Comparison of ENCODE assay signal across 8 cellular contexts in the genomic region with DNA sequence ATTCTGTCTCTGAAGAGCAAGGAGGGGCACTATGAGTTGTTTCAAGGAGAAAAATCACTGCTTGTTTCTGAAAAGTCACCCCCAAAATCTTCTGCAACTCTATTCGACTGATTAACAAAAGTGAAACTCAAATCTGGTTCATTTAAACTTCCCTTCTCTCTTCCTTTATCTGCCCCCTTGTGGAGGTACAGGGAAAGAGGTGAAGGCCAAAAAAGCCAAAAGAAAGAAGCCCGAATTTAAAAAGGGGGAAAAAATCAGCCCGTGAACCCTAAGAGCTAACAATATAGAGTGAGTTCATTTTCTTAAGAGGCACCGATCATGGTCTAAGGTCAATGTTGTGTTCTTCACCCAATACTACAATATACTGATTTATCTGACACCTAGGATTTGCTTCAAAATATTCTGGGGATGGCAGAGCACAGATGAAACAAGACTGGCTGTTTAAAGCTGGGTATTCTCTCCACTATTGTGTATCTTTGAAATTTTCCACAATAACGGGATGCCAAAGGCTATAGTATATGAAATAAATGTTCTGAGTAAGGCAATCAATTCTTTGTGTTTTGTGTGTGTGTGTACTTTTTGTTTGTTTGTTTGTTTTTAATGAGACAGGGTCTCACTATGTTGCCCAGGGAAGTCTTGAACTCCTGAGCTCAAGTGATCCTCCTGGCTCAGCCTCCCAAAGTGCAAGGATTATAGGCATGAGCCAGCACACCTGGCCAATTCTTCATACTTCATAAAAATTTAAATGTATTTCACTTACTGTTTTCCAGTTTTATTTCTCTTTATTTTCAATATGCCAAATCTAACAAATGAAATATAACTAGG. TPM values are rescaled to one million over a fixed set of nuclear protein-coding genes. Genes with fewer than 3 reads are reported as not detected.
DNase-seq lines count a peak whose midpoint lies in the region; ATAC-seq and TF ChIP-seq lines count a peak whose summit lies in the region.

No MANE protein-coding gene starts in this region.

- WGBS in upper lobe of left lung, 2 donors, result 21 to 22% methylated on average over 5 of the region's 5 CpGs

- H3K4me3 ChIP-seq in BLaER1 (no peak overlapping the region), GM12875 (ENCODE audit: low read depth, low read length) (no peak overlapping the region), upper lobe of left lung (peak overlapping the region in 1 of 4 donors; percentile 25)

- H3K9me3 ChIP-seq in BLaER1, result no peaks in the 10 kb centered on the region
- no peaks in the 10 kb centered on the region for H3K9me3 ChIP-seq in upper lobe of left lung

- TF ChIP-seq EP300 in upper lobe of left lung (IDR thresholded peaks at IDR 0.05), result no peak

- TF ChIP-seq POLR2A in upper lobe of left lung (IDR thresholded peaks at IDR 0.05), result no peak

- peak overlapping the region; percentile 61 for H3K4me2 ChIP-seq in BLaER1

- no peaks in the 10 kb centered on the region for H3K27me3 ChIP-seq in BLaER1
- H3K27me3 ChIP-seq in upper lobe of left lung, result no peaks in the 10 kb centered on the region

- H3K4me1 ChIP-seq in BLaER1, result peaks cover 21% of the 10 kb centered on the region
- H3K4me1 ChIP-seq in upper lobe of left lung, result peaks cover 0 to 9% (median 5%) of the 10 kb centered on the region in 4 donors

- ATAC-seq in upper lobe of left lung (ENCODE audit: low FRiP score in 2 of 2) (peak in 1 of 2 donors; percentile 83), GM18519 (IDR thresholded peaks at IDR 0.05; ENCODE audit: low FRiP score, unreplicated experiment) (no peak)

- peaks cover 16% of the 10 kb centered on the region; the same call in 1 of the 2 replicates for H4K20me1 ChIP-seq in BLaER1

- H3K27ac ChIP-seq in BLaER1, result no peak overlapping the region
- peak overlapping the region in 3 of 4 donors; percentile 24 to 32 (median 27) for H3K27ac ChIP-seq in upper lobe of left lung

- H3K36me3 ChIP-seq in BLaER1, result peaks cover 13% of the 10 kb centered on the region
- peaks cover 0 to 4% (median 2%) of the 10 kb centered on the region in 4 donors for H3K36me3 ChIP-seq in upper lobe of left lung

- TF ChIP-seq CTCF in GM12875 (IDR thresholded peaks at IDR 0.05; ENCODE audit: borderline replicate concordance, insufficient read depth, low read depth, low read length) (peak; percentile 66; the same call in 1 of the 2 replicates), LNCAP (IDR thresholded peaks at IDR 0.05) (peak; percentile 69), upper lobe of left lung (IDR thresholded peaks at IDR 0.05) (peak; percentile 53 to 83 (median 80))

- H3K9ac ChIP-seq in BLaER1, result no peak overlapping the region

- DNase-seq in T-helper 2 cell, result peak in 3 of 5 experiments; percentile 4 to 75 (median 45)
- DNase-seq in dedifferentiated amniotic fluid mesenchymal stem cell (ENCODE audit: extremely low spot score), result peak; percentile 80
- peak; percentile 70 to 77 for DNase-seq in lung microvascular endothelial cell (ENCODE audit: low read depth in 2 of 2)
- DNase-seq in upper lobe of left lung, result no peak

RNA-seq across cellular contexts. Expression of gene EEF1AKMT1, which starts 55.0 kb away (rescaled TPM):
- total RNA-seq in lung microvascular endothelial cell, result 4.6 and 10.5 TPM in 2 replicates
- total RNA-seq in upper lobe of left lung, result 10 to 100 TPM in 2 of 6 donors, 1 to 10 TPM in 4; 3.1 to 13.8 (median 9.0) TPM

Comparison
In these comparisons a context has a peak if more than half of its experiments do, and no peak if none do; other contexts are left out.
1. DNase-seq: peak in T-helper 2 cell (3 of 5), dedifferentiated amniotic fluid mesenchymal stem cell (single experiment) and lung microvascular endothelial cell (2 of 2); none in upper lobe of left lung (0 of 2).
2. Peak in every context shown above with its lines, with median percentiles within 50 percentile points of each other: CTCF ChIP-seq.